9 cellular contexts compared by ENCODE assay signal in genomic region chr20:21719592-21720214, GRCh38. TPM values are rescaled to one million over a fixed set of nuclear protein-coding genes. Genes with fewer than 3 reads are reported as not detected.
DNase-seq lines count a peak whose midpoint lies in the region; ATAC-seq and TF ChIP-seq lines count a peak whose summit lies in the region.
"Had no signal": no experiment of that assay in that cellular context is flagged by ENCODE, and none has a peak within 500 bp of the region (broad histone marks: within the 10 kb centered on the region; RNA-seq: fewer than 3 reads in every experiment).

No MANE protein-coding gene starts in this region.

- peak; percentile 70 for DNase-seq in COLO829 (ENCODE audit: low spot score)
- peak; percentile 17 for DNase-seq in NCI-H1694 treated with DMSO at 0.1 percent for 48 hours (lab: John Stamatoyannopoulos, UW)
- peak; percentile 78 for DNase-seq in fibroblast of the aortic adventitia (ENCODE audit: low read depth)
- DNase-seq in retinal pigment epithelial cell (ENCODE audit: low read depth) = peak; percentile 5

- H3K27ac ChIP-seq in VCaP = no peak overlapping the region

- TF ChIP-seq CTCF in VCaP (conservative IDR thresholded peaks at IDR 0.05) (peak; percentile 90), fibroblast of the aortic adventitia (IDR thresholded peaks at IDR 0.05; ENCODE audit: insufficient read depth, low read length) (peak; percentile 76), retinal pigment epithelial cell (conservative IDR thresholded peaks at IDR 0.05; ENCODE audit: low read depth, low read length) (peak; percentile 77)

- H3K4me3 ChIP-seq in fibroblast of the aortic adventitia (ENCODE audit: low read depth, low read length) (no peak overlapping the region), retinal pigment epithelial cell (ENCODE audit: low read length) (no peak overlapping the region)

- ATAC-seq in GM19351 (IDR thresholded peaks at IDR 0.05; ENCODE audit: unreplicated experiment) (peak; percentile 66), HG03521 (IDR thresholded peaks at IDR 0.05; ENCODE audit: unreplicated experiment) (no peak), HG02840 (IDR thresholded peaks at IDR 0.05; ENCODE audit: low FRiP score, unreplicated experiment) (no peak)

RNA-seq across cellular contexts. Expression of gene PAX1, which starts 14.2 kb away (rescaled TPM):
- not detected in 2 replicates for total RNA-seq in fibroblast of the aortic adventitia (ENCODE audit: low replicate concordance)
- total RNA-seq: T-helper 2 cell treated with Interferon-gamma antibody and Interleukin-4, amounts not matched to agents 100 ng/mL and 5 ng/mL, for 36 hours had no signal

Comparison
In these comparisons a context has a peak if more than half of its experiments do, and no peak if none do; other contexts are left out.
1. DNase-seq: peak in every context shown above with its lines; median percentile 78 in fibroblast of the aortic adventitia; 70 in COLO829; 17 in NCI-H1694 treated with DMSO at 0.1 percent for 48 hours; 5 in retinal pigment epithelial cell.